In genomic region chr1:58773406-58773840, GRCh38 we compare ENCODE assay signal across 8 cellular contexts. TPM values are rescaled to one million over a fixed set of nuclear protein-coding genes. Genes with fewer than 3 reads are reported as not detected.
DNase-seq lines count a peak whose midpoint lies in the region; ATAC-seq, FAIRE-seq and TF ChIP-seq lines count a peak whose summit lies in the region.

No MANE protein-coding gene starts in this region.

- no peaks in the 10 kb centered on the region for H3K79me2 ChIP-seq in mammary epithelial cell (ENCODE audit: insufficient read depth, low read length)

- no peak overlapping the region for H3K27ac ChIP-seq in mammary epithelial cell (ENCODE audit: insufficient read depth, low read depth, low read length)

- CTCF ChIA-PET in mammary epithelial cell (lab: Charles Lee; ENCODE audit: low non-redundant PET): no interaction called here

- no peak overlapping the region for H3K9ac ChIP-seq in mammary epithelial cell (ENCODE audit: insufficient read depth, low read length)

- H3K27me3 Mint-ChIP-seq in HFFc6 (ENCODE audit: insufficient read depth): peaks cover 2% of the 10 kb centered on the region; the same call in 1 of the 2 replicates

- no peak overlapping the region for H3K4me3 ChIP-seq in mammary epithelial cell (replicated peaks in 1 of 3; ENCODE audit: insufficient read depth in 1 of 3, low read depth in 2 of 3, low read length in 3 of 3)

- H3K36me3 ChIP-seq in mammary epithelial cell (ENCODE audit: insufficient read depth, low read length): no peaks in the 10 kb centered on the region

- no peaks in the 10 kb centered on the region for H3K27me3 ChIP-seq in mammary epithelial cell (ENCODE audit: insufficient read depth, low read length)

- no peaks in the 10 kb centered on the region for H3K36me3 Mint-ChIP-seq in HFFc6 (ENCODE audit: low read depth)

- no TSS peak for BruUV-seq in mammary epithelial cell (replicated peaks; lab: Mats Ljungman, UMichigan)

- ATAC-seq in omental fat pad (ENCODE audit: low FRiP score): no peak

- no peaks in the 10 kb centered on the region for H3K9me3 Mint-ChIP-seq in HFFc6

- no peak overlapping the region for H3K4me2 ChIP-seq in mammary epithelial cell (ENCODE audit: insufficient read depth, low read depth, low read length)

- H3K27ac Mint-ChIP-seq in HFFc6: 0 out of 2 replicates have a peak overlapping the region, but pooled peaks have one; percentile 2

- in situ Hi-C loops in mammary epithelial cell (cut with MboI; ENCODE audit: low sequenced_read_pairs in 2 of 2): no loop called here

- peak overlapping the region; percentile 46 for H2AFZ ChIP-seq in mammary epithelial cell (ENCODE audit: low read depth, low read length)

- no peaks in the 10 kb centered on the region for H4K20me1 ChIP-seq in mammary epithelial cell (ENCODE audit: insufficient read depth, low read length)

- intact Hi-C loops in mammary epithelial cell (cut with micrococcal nuclease): no loop called here

- H3K4me1 Mint-ChIP-seq in HFFc6 (ENCODE audit: low read depth): peaks cover 28% of the 10 kb centered on the region

- no peaks in the 10 kb centered on the region for H3K9me3 ChIP-seq in mammary epithelial cell (replicated peaks; ENCODE audit: insufficient read depth, low read length)

- dilution Hi-C loops in mammary epithelial cell (cut with HindIII; ENCODE audit: low sequenced_read_pairs): no loop called here

- 31% methylated on average over 3 of the region's 3 CpGs for whole genome bisulfite sequencing in mammary epithelial cell (ENCODE audit: low coverage, missing lambda C conversion rate)

- H3K4me1 ChIP-seq in mammary epithelial cell (ENCODE audit: insufficient read depth, low read length): peaks cover 6% of the 10 kb centered on the region

- TF ChIP-seq CTCF in HFFc6 (IDR thresholded peaks at IDR 0.05): no peak
- no peak for TF ChIP-seq CTCF in mammary epithelial cell (conservative IDR thresholded peaks at IDR 0.05 in 1 of 2, IDR thresholded peaks at IDR 0.05 in 1 of 2; ENCODE audit: extremely low read depth in 1 of 2, insufficient read depth in 1 of 2, low read depth in 1 of 2, low read length in 2 of 2)
- no peak for TF ChIP-seq CTCF in omental fat pad (IDR thresholded peaks at IDR 0.05)

- DNase-seq in GM12891 (ENCODE audit: insufficient read length, low spot score) (no peak), HFFc6 (no peak), NCI-H1930 (lab: John Stamatoyannopoulos, UW) (peak; percentile 28 to 57), mammary epithelial cell (no peak), lung microvascular endothelial cell (ENCODE audit: low read depth in 2 of 2) (peak; percentile 92 to 93), HT-29 (ENCODE audit: low spot score) (no peak), LoVo (ENCODE audit: low spot score) (no peak), omental fat pad (ENCODE audit: low spot score) (no peak)

- peak; percentile 33 for FAIRE-seq in GM12891 (lab: Jason Lieb, UNC)

- TF ChIP-seq POLR2A in GM12891 (IDR thresholded peaks at IDR 0.05; ENCODE audit: low read depth, low read length): no peak

- no peak overlapping the region for H3K4me3 Mint-ChIP-seq in HFFc6

TF ChIP-seq in GM12891, 5 proteins besides CTCF, POLR2A, EP300 and RAD21:
- TF ChIP-seq POLR2AphosphoS5 (IDR thresholded peaks at IDR 0.05; ENCODE audit: low read depth, low read length) (no peak), PAX5 (IDR thresholded peaks at IDR 0.05; ENCODE audit: insufficient read depth, low read length, severe bottlenecking) (no peak), TAF1 (IDR thresholded peaks at IDR 0.05; ENCODE audit: low read depth, low read length) (no peak)
TF ChIP-seq in GM12891: peak in this region for 0.

RNA-seq across cellular contexts. Expression of gene JUN, which starts 10.4 kb away (rescaled TPM):
- polyA plus RNA-seq in GM12891 (2012; ENCODE audit: low read depth, missing spikeins): 12.5 TPM
- 10 to 100 TPM; 80.5 to 91.1 (median 82.2) TPM for total RNA-seq in HFFc6 (2021; fragmentation: NEBNext Ultra II Directional; extraction: Animal tissue kit (Norgen Biotek cat#: 25700))
- total RNA-seq in mammary epithelial cell (10 to 100 TPM; 61.1 to 78.7 TPM), lung microvascular endothelial cell (48.4 and 152 TPM in 2 replicates), omental fat pad (100 to 1,000 TPM; 367 to 477 (median 404) TPM)
- polyA plus RNA-seq in mammary epithelial cell: 24.6 TPM
- polyA minus RNA-seq in mammary epithelial cell: 25.1 TPM
- 531 and 547 TPM in 2 replicates for total RNA-seq in HT-29 (2014; rRNA removed; shearing (Covaris generic))

Comparison
In these comparisons a context has a peak if more than half of its experiments do, and no peak if none do; other contexts are left out.
1. DNase-seq: peak in NCI-H1930 (2 of 2) and lung microvascular endothelial cell (2 of 2); none in GM12891 (single experiment), HFFc6 (single experiment), mammary epithelial cell (single experiment), HT-29 (single experiment), LoVo (single experiment) and omental fat pad (single experiment).